Comparison of ENCODE assay signal across 8 cellular contexts in the genomic region with DNA sequence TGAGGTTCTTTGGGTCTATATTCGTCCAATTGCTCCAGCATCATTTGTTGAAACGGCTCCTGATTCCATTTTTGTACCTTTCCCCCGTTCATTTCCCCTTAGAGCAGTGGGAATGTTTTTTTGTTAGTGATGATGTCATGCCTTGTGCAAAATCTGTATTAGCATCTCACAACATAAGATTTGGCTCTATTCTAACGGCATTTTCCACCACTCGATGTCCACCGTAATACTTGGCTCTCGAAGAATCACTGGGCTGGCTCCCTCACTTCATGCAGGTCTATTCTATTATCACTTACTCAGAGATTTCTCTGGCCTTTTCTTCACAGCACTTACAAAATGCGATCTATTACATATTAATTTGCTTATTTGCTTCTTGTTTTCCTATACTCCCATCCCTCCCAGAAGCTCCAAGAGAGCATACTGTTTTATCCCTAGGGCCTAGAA. TPM values are rescaled to one million over a fixed set of nuclear protein-coding genes. Genes with fewer than 3 reads are reported as not detected.
DNase-seq lines count a peak whose midpoint lies in the region; ATAC-seq and TF ChIP-seq lines count a peak whose summit lies in the region.

No MANE protein-coding gene starts in this region.

- no peaks in the 10 kb centered on the region; the same call in 1 of the 2 replicates for H3K9me3 ChIP-seq in AG04450 (ENCODE audit: control insufficient read depth, insufficient read depth, low read length)
- no peaks in the 10 kb centered on the region for H3K9me3 ChIP-seq in RWPE2 (ENCODE audit: severe bottlenecking)
- no peaks in the 10 kb centered on the region for H3K9me3 ChIP-seq in left ventricle myocardium inferior (replicated peaks)

- H3K4me3 Mint-ChIP-seq in activated CD4-positive, alpha-beta T cell treated with anti-CD3 and anti-CD28 coated beads, Interleukin-2, amount 10 ng/mL, durations not matched to agents 24 days and 14 days: no peak overlapping the region

- H3K36me3 Mint-ChIP-seq in activated CD4-positive, alpha-beta T cell treated with anti-CD3 and anti-CD28 coated beads, Interleukin-2, amount 10 ng/mL, durations not matched to agents 24 days and 14 days (ENCODE audit: low read depth): peaks cover 24% of the 10 kb centered on the region

- POLR2A ChIA-PET in AG04450 (lab: Yijun Ruan, JAX): interaction anchor here (0.8 to 1.0 kb wide), 4 partner anchors 13 to 208 kb away, joined by 3 to 10 read pairs (median 4); partner anchors contain the start of genes NME2 and SPAG9

- H3K36me3 ChIP-seq in RWPE2 (ENCODE audit: low read depth) (peaks cover 25% of the 10 kb centered on the region), left ventricle myocardium inferior (peaks cover 10% of the 10 kb centered on the region)

- CTCF ChIA-PET in AG04450 (lab: Charles Lee): interaction anchor here (0.7 to 7.4 kb wide), 23 partner anchors 9 to 300 kb away, joined by 3 to 204 read pairs (median 4); partner anchors contain the start of gene SPAG9

- peak; percentile 4 for ATAC-seq in GM21529 (IDR thresholded peaks at IDR 0.05; ENCODE audit: unreplicated experiment)
- ATAC-seq in RWPE2 (ENCODE audit: low read depth): peak; percentile 4; the same call in 1 of the 3 replicates

- no peaks in the 10 kb centered on the region for H3K27me3 Mint-ChIP-seq in activated CD4-positive, alpha-beta T cell treated with anti-CD3 and anti-CD28 coated beads, Interleukin-2, amount 10 ng/mL, durations not matched to agents 24 days and 14 days

- H3K4me1 Mint-ChIP-seq in activated CD4-positive, alpha-beta T cell treated with anti-CD3 and anti-CD28 coated beads, Interleukin-2, amount 10 ng/mL, durations not matched to agents 24 days and 14 days: peaks cover 22% of the 10 kb centered on the region

- H3K27ac ChIP-seq in AG04450 (ENCODE audit: low read depth, low read length) (peak overlapping the region; percentile 61), RWPE2 (ENCODE audit: poor library complexity, severe bottlenecking) (peak overlapping the region; percentile 59), left ventricle myocardium inferior (replicated peaks) (peak overlapping the region; percentile 90), temporal lobe (ENCODE audit: low read depth, low read length) (peak overlapping the region; percentile 95)

- H3K4me3 ChIP-seq in AG04450 (ENCODE audit: low read depth, low read length): peak overlapping the region; percentile 46
- peak overlapping the region; percentile 55 for H3K4me3 ChIP-seq in RWPE2 (ENCODE audit: severe bottlenecking)
- peak overlapping the region; percentile 78 for H3K4me3 ChIP-seq in left ventricle myocardium inferior

- no peaks in the 10 kb centered on the region for H3K9me3 Mint-ChIP-seq in activated CD4-positive, alpha-beta T cell treated with anti-CD3 and anti-CD28 coated beads, Interleukin-2, amount 10 ng/mL, durations not matched to agents 24 days and 14 days

- intact Hi-C loops in left ventricle myocardium inferior (cut with micrococcal nuclease): loop anchor here (5.0 kb wide), 1 partner anchor 150 kb away; no protein-coding TSS in a partner anchor
- intact Hi-C loops in activated CD4-positive, alpha-beta T cell treated with anti-CD3 and anti-CD28 coated beads, Interleukin-2, amount 10 ng/mL, durations not matched to agents 24 days and 14 days (cut with micrococcal nuclease): loop anchor here (1.0 to 5.0 kb wide), 7 partner anchors 14 to 445 kb away; partner anchors contain the start of genes ANKRD40, MBTD1, NME2 and TOB1

- TF ChIP-seq CTCF in AG04450 (IDR thresholded peaks at IDR 0.05; ENCODE audit: low read depth, low read length): no peak
- no peak for TF ChIP-seq CTCF in RWPE2 (IDR thresholded peaks at IDR 0.05; ENCODE audit: poor library complexity, severe bottlenecking)
- no peak for TF ChIP-seq CTCF in left ventricle myocardium inferior (IDR thresholded peaks at IDR 0.05; ENCODE audit: borderline replicate concordance)

- H3K27me3 ChIP-seq in AG04450 (ENCODE audit: control insufficient read depth, insufficient read depth, low read length): no peaks in the 10 kb centered on the region
- H3K27me3 ChIP-seq in RWPE2 (ENCODE audit: insufficient read depth, poor library complexity, severe bottlenecking): no peaks in the 10 kb centered on the region
- no peaks in the 10 kb centered on the region for H3K27me3 ChIP-seq in left ventricle myocardium inferior (ENCODE audit: low read depth)

- peaks cover 13% of the 10 kb centered on the region for H3K4me1 ChIP-seq in RWPE2 (ENCODE audit: insufficient read depth, poor library complexity, severe bottlenecking)
- peaks cover 24% of the 10 kb centered on the region for H3K4me1 ChIP-seq in left ventricle myocardium inferior

- DNase-seq in AG04450 (ENCODE audit: low read depth, low spot score) (no peak), RWPE2 (ENCODE audit: low spot score) (no peak), left ventricle myocardium inferior (no peak), MV-4-11 (lab: John Stamatoyannopoulos, UW) (no peak)
- DNase-seq in activated naive CD4-positive, alpha-beta T cell treated with Interleukin-2 at 50 U/mL for 16 hours: no peak
- no peak for DNase-seq in activated CD4-positive, alpha-beta T cell treated with anti-CD3 and anti-CD28 coated beads, Interleukin-2, amount 10 ng/mL, durations not matched to agents 24 days and 14 days

- no peak overlapping the region for H3K27ac Mint-ChIP-seq in activated CD4-positive, alpha-beta T cell treated with anti-CD3 and anti-CD28 coated beads, Interleukin-2, amount 10 ng/mL, durations not matched to agents 24 days and 14 days

RNA-seq across cellular contexts. Expression of gene NME1, which starts 0.6 kb away (rescaled TPM):
- polyA plus RNA-seq in AG04450 (2011; rRNA removed): 271 and 350 TPM in 2 replicates
- polyA minus RNA-seq in AG04450 (2011; rRNA and poly(A)+ RNA removed): 61.7 and 69.7 TPM in 2 replicates
- total RNA-seq in left ventricle myocardium inferior (18.9 TPM), temporal lobe (37.6 TPM)
- total RNA-seq in activated CD4-positive, alpha-beta T cell treated with anti-CD3 and anti-CD28 coated beads, Interleukin-2, amount 10 ng/mL, durations not matched to agents 24 days and 14 days: 447 and 455 TPM in 2 replicates

RNA-seq across cellular contexts. Expression of gene NME2, which starts 13.4 kb away (rescaled TPM):
- 823 and 851 TPM in 2 replicates for polyA plus RNA-seq in AG04450 (2011; rRNA removed)
- polyA minus RNA-seq in AG04450 (2011; rRNA and poly(A)+ RNA removed): 155 and 157 TPM in 2 replicates
- 220 TPM for total RNA-seq in left ventricle myocardium inferior
- total RNA-seq in temporal lobe: 125 TPM
- total RNA-seq in activated CD4-positive, alpha-beta T cell treated with anti-CD3 and anti-CD28 coated beads, Interleukin-2, amount 10 ng/mL, durations not matched to agents 24 days and 14 days: 752 and 795 TPM in 2 replicates

RNA-seq across cellular contexts. Expression of gene SPAG9, which starts 32.1 kb away (rescaled TPM):
- polyA plus RNA-seq in AG04450 (2011; rRNA removed): 31.4 and 42.1 TPM in 2 replicates
- polyA minus RNA-seq in AG04450 (2011; rRNA and poly(A)+ RNA removed): 47.6 and 62.3 TPM in 2 replicates
- total RNA-seq in left ventricle myocardium inferior (43.8 TPM), temporal lobe (213 TPM)
- 47.5 and 47.7 TPM in 2 replicates for total RNA-seq in activated CD4-positive, alpha-beta T cell treated with anti-CD3 and anti-CD28 coated beads, Interleukin-2, amount 10 ng/mL, durations not matched to agents 24 days and 14 days

Comparison
In these comparisons a context has a peak if more than half of its experiments do, and no peak if none do; other contexts are left out.
1. RNA of gene NME1, which starts 0.6 kb away (total RNA-seq): 447 to 455 TPM in activated CD4-positive, alpha-beta T cell treated with anti-CD3 and anti-CD28 coated beads, Interleukin-2, amount 10 ng/mL, durations not matched to agents 24 days and 14 days; 37.6 TPM in temporal lobe (single experiment) and 18.9 TPM in left ventricle myocardium inferior (single experiment); every median in the first group is over 10 times any median in the second.
2. Peak in every context shown above with its lines, with median percentiles within 50 percentile points of each other: H3K27ac ChIP-seq and H3K4me3 ChIP-seq.